ENCODE assay signal across 37 cellular contexts in the genomic region with DNA sequence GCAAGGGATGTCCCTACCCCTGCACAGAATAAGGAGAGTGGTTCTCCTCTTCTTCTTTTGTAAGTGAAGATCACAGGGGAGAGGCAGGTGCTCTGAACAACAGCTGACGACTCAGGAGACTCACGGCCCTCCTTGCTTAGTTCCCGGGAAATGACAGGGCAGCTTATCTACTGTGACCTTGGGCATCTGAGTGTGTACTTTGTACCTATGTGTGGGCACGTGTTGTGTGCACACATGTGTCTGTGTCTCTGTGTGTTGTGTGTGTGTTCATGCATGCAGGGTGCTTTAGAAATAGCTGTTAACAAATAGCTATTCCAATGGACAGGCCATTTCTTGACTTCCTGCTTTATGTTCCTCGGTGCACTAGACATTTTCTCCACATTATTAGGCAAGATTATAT.
DNase-seq lines count a peak whose midpoint lies in the region; ATAC-seq, FAIRE-seq and TF ChIP-seq lines count a peak whose summit lies in the region.
"Had no signal": no experiment of that assay in that cellular context is flagged by ENCODE, and none has a peak within 500 bp of the region (broad histone marks: within the 10 kb centered on the region; RNA-seq: fewer than 3 reads in every experiment).

No MANE protein-coding gene starts in this region.

- WGBS in heart right ventricle, 2 donors: 70 to 75% methylated on average over 5 of the region's 5 CpGs
- WGBS in HepG2 (ENCODE audit: low lambda C conversion rate): 0% methylated on average over 2 of the region's 5 CpGs
- 47% methylated on average over 4 of the region's 5 CpGs for WGBS in right lobe of liver (ENCODE audit: insufficient coverage, low coverage, low lambda C conversion rate, missing lambda C conversion rate)
- WGBS in hepatocyte (ENCODE audit: low lambda C conversion rate, missing lambda C conversion rate): 77% methylated on average over 5 of the region's 5 CpGs
- 21 to 62% (median 32%) methylated on average over 5 of the region's 5 CpGs for WGBS in small intestine, 3 donors

- no peaks in the 10 kb centered on the region for H3K4me1 ChIP-seq in right atrium auricular region
- no peaks in the 10 kb centered on the region for H3K4me1 ChIP-seq in heart right ventricle
- peaks cover 9% of the 10 kb centered on the region for H3K4me1 ChIP-seq in HepG2 (ENCODE audit: insufficient read depth, low read length)
- no peaks in the 10 kb centered on the region for H3K4me1 ChIP-seq in right lobe of liver
- H3K4me1 ChIP-seq in hepatocyte (ENCODE audit: insufficient read depth): no peaks in the 10 kb centered on the region
- H3K4me1 ChIP-seq in small intestine (ENCODE audit: control insufficient read depth in 2 of 2, insufficient read depth in 1 of 2, low read depth in 1 of 2, low read length in 1 of 2): no peaks in the 10 kb centered on the region
- H3K4me1 ChIP-seq: A549; BE2C; BLaER1; BLaER1 treated with 17β-estradiol and CSF1 and Interleukin-3, amounts not matched to agents 10 nM and 100 nM; Caco-2 had no signal

- DNase-seq in right atrium auricular region (ENCODE audit: low spot score) (peak; percentile 28), heart right ventricle (no peak), HepG2 (ENCODE audit: low spot score) (peak; percentile 20), right lobe of liver (no peak), hepatocyte (ENCODE audit: low spot score) (peak; percentile 25), small intestine (peak; percentile 24), NCI-H526 treated with DMSO at 0.1 percent for 48 hours (lab: John Stamatoyannopoulos, UW) (no peak)
- no peak for DNase-seq in activated naive CD8-positive, alpha-beta T cell treated with anti-CD3 and anti-CD28 coated beads, Interleukin-2, amount 50 U/mL, for 24 hours
- DNase-seq: 8988T; ACHN; AML-193; BE2C; C1 segment of cervical spinal cord; Caco-2; Calu3; CD4-positive, alpha-beta memory T cell; CD4-positive, alpha-beta T cell; CD4-positive, CD25-positive, alpha-beta regulatory T cell; CD8-positive, alpha-beta memory T cell; CD8-positive, alpha-beta T cell; COR-L47; DMS 273 treated with DMSO at 0.1 percent for 48 hours; DMS153; DMS53; DMS79; DMS79 treated with DMSO at 0.1 percent for 48 hours; DND-41; EL had no signal

- H3K27me3 Mint-ChIP-seq in activated naive CD8-positive, alpha-beta T cell treated with anti-CD3 and anti-CD28 coated beads, Interleukin-2, amount 50 U/mL, for 24 hours: peaks cover 4% of the 10 kb centered on the region
- H3K27me3 Mint-ChIP-seq: B cell; CD4-positive, alpha-beta T cell; CD4-positive, CD25-positive, alpha-beta regulatory T cell had no signal

- no peaks in the 10 kb centered on the region for H4K20me1 ChIP-seq in HepG2 (ENCODE audit: insufficient read depth, low read length)
- no peaks in the 10 kb centered on the region for H4K20me1 ChIP-seq in hepatocyte (ENCODE audit: insufficient read depth, poor library complexity, severe bottlenecking)
- H4K20me1 ChIP-seq: BLaER1; BLaER1 treated with 17β-estradiol and CSF1 and Interleukin-3, amounts not matched to agents 10 nM and 100 nM had no signal

- H2AFZ ChIP-seq in HepG2 (ENCODE audit: low read length) (no peak overlapping the region), hepatocyte (no peak overlapping the region)

- no peaks in the 10 kb centered on the region for H3K9me2 ChIP-seq in hepatocyte (replicated peaks; ENCODE audit: insufficient read depth)

- BruUV-seq in HepG2 (replicated peaks; lab: Mats Ljungman, UMichigan): no TSS peak

- POLR2A ChIA-PET in HepG2 (lab: Yijun Ruan, JAX): interaction anchor here (1.2 kb wide), 1 partner anchor 17 kb away, joined by 3 read pairs; no protein-coding TSS in a partner anchor

- H3K4me1 Mint-ChIP-seq in activated naive CD8-positive, alpha-beta T cell treated with anti-CD3 and anti-CD28 coated beads, Interleukin-2, amount 50 U/mL, for 24 hours: no peaks in the 10 kb centered on the region
- H3K4me1 Mint-ChIP-seq: B cell; CD14-positive monocyte; CD4-positive, alpha-beta memory T cell; CD4-positive, CD25-positive, alpha-beta regulatory T cell; CD8-positive, alpha-beta memory T cell had no signal

- ATAC-seq in heart right ventricle (no peak), HepG2 (no peak; the same call in 1 of the 3 replicates), right lobe of liver (no peak)
- ATAC-seq in activated naive CD8-positive, alpha-beta T cell treated with anti-CD3 and anti-CD28 coated beads, Interleukin-2, amount 50 U/mL, for 24 hours: no peak
- ATAC-seq: A549; CD8-positive, alpha-beta T cell had no signal

- H3K9ac ChIP-seq in HepG2 (ENCODE audit: insufficient read depth, low read depth, low read length): no peak overlapping the region
- H3K9ac ChIP-seq: BLaER1; BLaER1 treated with 17β-estradiol and CSF1 and Interleukin-3, amounts not matched to agents 10 nM and 100 nM had no signal

- FAIRE-seq in HepG2 (lab: Jason Lieb, UNC) (no peak), small intestine (lab: Jason Lieb, UNC) (no peak)
- FAIRE-seq: A204.1, A549, D721Med had no signal

- TF ChIP-seq EP300 in HepG2 (IDR thresholded peaks at IDR 0.05; ENCODE audit: low read depth in 2 of 2, low read length in 2 of 2) (no peak), HepG2 (CRISPR knock-in tag; IDR thresholded peaks at IDR 0.05; ENCODE audit: borderline replicate concordance) (no peak)

- no peaks in the 10 kb centered on the region for H3K36me3 Mint-ChIP-seq in activated naive CD8-positive, alpha-beta T cell treated with anti-CD3 and anti-CD28 coated beads, Interleukin-2, amount 50 U/mL, for 24 hours (ENCODE audit: low read depth)
- H3K36me3 Mint-ChIP-seq: CD14-positive monocyte; CD4-positive, alpha-beta memory T cell; CD4-positive, CD25-positive, alpha-beta regulatory T cell; CD8-positive, alpha-beta memory T cell; CD8-positive, alpha-beta T cell had no signal

- TF ChIP-seq RAD21 in HepG2 (CRISPR knock-in tag; IDR thresholded peaks at IDR 0.05): no peak

- H3K4me3 Mint-ChIP-seq in activated naive CD8-positive, alpha-beta T cell treated with anti-CD3 and anti-CD28 coated beads, Interleukin-2, amount 50 U/mL, for 24 hours: no peak overlapping the region
- H3K4me3 Mint-ChIP-seq: B cell; CD14-positive monocyte; CD4-positive, alpha-beta memory T cell; CD4-positive, alpha-beta T cell; CD4-positive, CD25-positive, alpha-beta regulatory T cell; CD8-positive, alpha-beta memory T cell; CD8-positive, alpha-beta T cell had no signal

- CTCF ChIA-PET in HepG2 (lab: Yijun Ruan, JAX; ENCODE audit: low intra/inter-chr PET ratio, low total read pairs): no interaction called here

- in situ Hi-C loops in HepG2 (cut with HindIII; ENCODE audit: extremely low pct_ligation_motif_present, low pct_unique_long_range_greater_than_20kb): no loop called here

- no peaks in the 10 kb centered on the region for H3K27me3 ChIP-seq in right atrium auricular region
- H3K27me3 ChIP-seq in heart right ventricle: peaks cover 0 to 12% (median 0%) of the 10 kb centered on the region in 7 donors
- peaks cover 7 to 26% of the 10 kb centered on the region in 2 experiments; a peak in 4 of 5 replicates for H3K27me3 ChIP-seq in HepG2 (ENCODE audit: control insufficient read depth in 1 of 2, insufficient read depth in 2 of 2, low read length in 2 of 2)
- no peaks in the 10 kb centered on the region for H3K27me3 ChIP-seq in right lobe of liver
- H3K27me3 ChIP-seq in hepatocyte: peaks cover 8% of the 10 kb centered on the region
- no peaks in the 10 kb centered on the region for H3K27me3 ChIP-seq in small intestine (ENCODE audit: control insufficient read depth in 2 of 2, insufficient read depth in 2 of 2, low read length in 2 of 2)
- H3K27me3 ChIP-seq: BLaER1; BLaER1 treated with 17β-estradiol and CSF1 and Interleukin-3, amounts not matched to agents 10 nM and 100 nM had no signal

- H3K9me3 ChIP-seq in right atrium auricular region: no peaks in the 10 kb centered on the region
- no peaks in the 10 kb centered on the region for H3K9me3 ChIP-seq in heart right ventricle
- no peaks in the 10 kb centered on the region for H3K9me3 ChIP-seq in HepG2 (ENCODE audit: low read length)
- no peaks in the 10 kb centered on the region for H3K9me3 ChIP-seq in right lobe of liver
- H3K9me3 ChIP-seq in hepatocyte (ENCODE audit: low read depth): no peaks in the 10 kb centered on the region
- no peaks in the 10 kb centered on the region for H3K9me3 ChIP-seq in small intestine (ENCODE audit: control insufficient read depth, low read depth)
- H3K9me3 ChIP-seq: A549; BE2C; BLaER1; BLaER1 treated with 17β-estradiol and CSF1 and Interleukin-3, amounts not matched to agents 10 nM and 100 nM; Caco-2 had no signal

- TF ChIP-seq CTCF in right atrium auricular region (IDR thresholded peaks at IDR 0.05) (no peak), heart right ventricle (IDR thresholded peaks at IDR 0.05) (no peak), HepG2 (CRISPR knock-in tag; IDR thresholded peaks at IDR 0.05) (no peak), right lobe of liver (IDR thresholded peaks at IDR 0.05) (no peak), hepatocyte (IDR thresholded peaks at IDR 0.05; ENCODE audit: poor library complexity) (no peak)

- H3K36me3 ChIP-seq in right atrium auricular region (no peaks in the 10 kb centered on the region), heart right ventricle (no peaks in the 10 kb centered on the region), HepG2 (replicated peaks in 1 of 2; ENCODE audit: control insufficient read depth in 1 of 2, insufficient read depth in 2 of 2, low read length in 2 of 2) (no peaks in the 10 kb centered on the region), right lobe of liver (no peaks in the 10 kb centered on the region), hepatocyte (replicated peaks; ENCODE audit: insufficient read depth, low read depth) (no peaks in the 10 kb centered on the region), small intestine (ENCODE audit: control insufficient read depth in 2 of 2, insufficient read depth in 2 of 2, low read length in 2 of 2) (no peaks in the 10 kb centered on the region)
- H3K36me3 ChIP-seq: BE2C; BLaER1; BLaER1 treated with 17β-estradiol and CSF1 and Interleukin-3, amounts not matched to agents 10 nM and 100 nM had no signal

- no peaks in the 10 kb centered on the region for H3K9me3 Mint-ChIP-seq in activated naive CD8-positive, alpha-beta T cell treated with anti-CD3 and anti-CD28 coated beads, Interleukin-2, amount 50 U/mL, for 24 hours
- H3K9me3 Mint-ChIP-seq: CD4-positive, alpha-beta T cell; CD8-positive, alpha-beta T cell had no signal

- H3K27ac ChIP-seq in right atrium auricular region (no peak overlapping the region), heart right ventricle (no peak overlapping the region), HepG2 (ENCODE audit: extremely low read length, insufficient read depth, low read length) (no peak overlapping the region), right lobe of liver (no peak overlapping the region), hepatocyte (no peak overlapping the region), small intestine (ENCODE audit: low read depth in 1 of 2, low read length in 1 of 2) (no peak overlapping the region)
- H3K27ac ChIP-seq: 22Rv1; A549; BLaER1; BLaER1 treated with 17β-estradiol and CSF1 and Interleukin-3, amounts not matched to agents 10 nM and 100 nM; C4-2B had no signal

- H3K79me2 ChIP-seq in HepG2 (ENCODE audit: insufficient read depth, low read length): no peaks in the 10 kb centered on the region
- H3K79me2 ChIP-seq in hepatocyte: no peaks in the 10 kb centered on the region

- TF ChIP-seq POLR2A in HepG2 (IDR thresholded peaks at IDR 0.05; ENCODE audit: insufficient read depth in 1 of 2, low read depth in 2 of 2, low read length in 2 of 2) (no peak), right lobe of liver (IDR thresholded peaks at IDR 0.05) (no peak)

- H3K4me3 ChIP-seq in right atrium auricular region (no peak overlapping the region), heart right ventricle (no peak overlapping the region), HepG2 (replicated peaks in 1 of 3; ENCODE audit: insufficient read depth in 1 of 3, low read depth in 2 of 3, low read length in 3 of 3) (no peak overlapping the region), right lobe of liver (no peak overlapping the region), hepatocyte (no peak overlapping the region), small intestine (ENCODE audit: low read depth in 1 of 2, low read length in 2 of 2) (no peak overlapping the region)
- H3K4me3 ChIP-seq: A549; BLaER1; BLaER1 treated with 17β-estradiol and CSF1 and Interleukin-3, amounts not matched to agents 10 nM and 100 nM had no signal

- H3K4me2 ChIP-seq in HepG2 (ENCODE audit: low read depth, low read length) (no peak overlapping the region), hepatocyte (no peak overlapping the region)
- H3K4me2 ChIP-seq: A549; BLaER1; BLaER1 treated with 17β-estradiol and CSF1 and Interleukin-3, amounts not matched to agents 10 nM and 100 nM had no signal

- intact Hi-C loops in heart right ventricle (cut with DNase I) (no loop called here), HepG2 (cut with micrococcal nuclease; ENCODE audit: unreplicated experiment) (no loop called here), right lobe of liver (cut with DNase I) (no loop called here)

- H3K27ac Mint-ChIP-seq in activated naive CD8-positive, alpha-beta T cell treated with anti-CD3 and anti-CD28 coated beads, Interleukin-2, amount 50 U/mL, for 24 hours: no peak overlapping the region
- H3K27ac Mint-ChIP-seq: B cell; CD14-positive monocyte; CD4-positive, alpha-beta memory T cell; CD4-positive, alpha-beta T cell; CD4-positive, CD25-positive, alpha-beta regulatory T cell; CD8-positive, alpha-beta memory T cell; CD8-positive, alpha-beta T cell had no signal

Comparison
In these comparisons a context has a peak if more than half of its experiments do, and no peak if none do; other contexts are left out.
1. DNase-seq: peak in right atrium auricular region (single experiment), HepG2 (single experiment), hepatocyte (single experiment) and small intestine (single experiment); none in heart right ventricle (0 of 2), right lobe of liver (0 of 3), NCI-H526 treated with DMSO at 0.1 percent for 48 hours (single experiment) and activated naive CD8-positive, alpha-beta T cell treated with anti-CD3 and anti-CD28 coated beads, Interleukin-2, amount 50 U/mL, for 24 hours (single experiment).